12 cellular contexts compared by ENCODE assay signal in genomic region chr3:124272611-124273151, GRCh38.
DNase-seq lines count a peak whose midpoint lies in the region; ATAC-seq and TF ChIP-seq lines count a peak whose summit lies in the region.
"Had no signal": no experiment of that assay in that cellular context is flagged by ENCODE, and none has a peak within 500 bp of the region (broad histone marks: within the 10 kb centered on the region; RNA-seq: fewer than 3 reads in every experiment).

No MANE protein-coding gene starts in this region.

- no peak for TF ChIP-seq CTCF in gastroesophageal sphincter (IDR thresholded peaks at IDR 0.05)
- TF ChIP-seq CTCF in foreskin keratinocyte (conservative IDR thresholded peaks at IDR 0.05) = no peak

- H3K9me3 ChIP-seq in SJCRH30 (replicated peaks) = no peaks in the 10 kb centered on the region
- H3K9me3 ChIP-seq in gastroesophageal sphincter = no peaks in the 10 kb centered on the region
- H3K9me3 ChIP-seq: prostate gland had no signal

- DNase-seq in AG20443 (ENCODE audit: low spot score) (peak; percentile 26), SJCRH30 (no peak), mesenteric fat pad (ENCODE audit: low spot score) (no peak), NCI-H1436 (lab: John Stamatoyannopoulos, UW) (no peak), foreskin keratinocyte (no peak)
- DNase-seq: activated CD4-positive, alpha-beta T cell treated with anti-CD3 and anti-CD28 coated beads for 48 hours; MV-4-11; NCI-H510A treated with DMSO at 0.1 percent for 48 hours had no signal

- WGBS in gastroesophageal sphincter (ENCODE audit: low coverage in 1 of 2), 2 donors = 20 to 35% methylated on average over 3 to 6 of the region's 6 CpGs

- ATAC-seq in gastroesophageal sphincter (peak; percentile 55), HG02678 (IDR thresholded peaks at IDR 0.05; ENCODE audit: unreplicated experiment) (no peak), foreskin keratinocyte (no peak)

- H3K36me3 ChIP-seq in SJCRH30 = no peaks in the 10 kb centered on the region
- H3K36me3 ChIP-seq in gastroesophageal sphincter = no peaks in the 10 kb centered on the region
- H3K36me3 ChIP-seq in rectal smooth muscle tissue (ENCODE audit: control insufficient read depth, insufficient read depth, low read length) = no peaks in the 10 kb centered on the region
- H3K36me3 ChIP-seq: prostate gland had no signal

- no peak for TF ChIP-seq EP300 in gastroesophageal sphincter (IDR thresholded peaks at IDR 0.05)

- no peaks in the 10 kb centered on the region for H3K27me3 ChIP-seq in SJCRH30
- H3K27me3 ChIP-seq in gastroesophageal sphincter = no peaks in the 10 kb centered on the region
- no peaks in the 10 kb centered on the region for H3K27me3 ChIP-seq in rectal smooth muscle tissue (ENCODE audit: control insufficient read depth, insufficient read depth, low read length)
- peaks cover 3% of the 10 kb centered on the region for H3K27me3 ChIP-seq in foreskin keratinocyte

- no peak overlapping the region for H3K9ac ChIP-seq in rectal smooth muscle tissue (ENCODE audit: low read length)

- no peak overlapping the region for H3K4me3 ChIP-seq in SJCRH30
- H3K4me3 ChIP-seq in gastroesophageal sphincter = no peak overlapping the region
- H3K4me3 ChIP-seq in rectal smooth muscle tissue (ENCODE audit: low read length) = no peak overlapping the region
- H3K4me3 ChIP-seq: prostate gland had no signal

- H3K4me1 ChIP-seq in SJCRH30 = peaks cover 21% of the 10 kb centered on the region
- H3K4me1 ChIP-seq in gastroesophageal sphincter = peaks cover 16 to 93% (median 28%) of the 10 kb centered on the region in 3 donors
- H3K4me1 ChIP-seq in rectal smooth muscle tissue (ENCODE audit: control insufficient read depth, insufficient read depth, low read length) = peaks cover 23% of the 10 kb centered on the region
- H3K4me1 ChIP-seq in foreskin keratinocyte = no peaks in the 10 kb centered on the region

- no peak for TF ChIP-seq POLR2A in gastroesophageal sphincter (IDR thresholded peaks at IDR 0.05)

- H3K27ac ChIP-seq in SJCRH30 (peak overlapping the region; percentile 50), gastroesophageal sphincter (peak overlapping the region; percentile 37 to 88 (median 84)), rectal smooth muscle tissue (ENCODE audit: low read depth, low read length) (peak overlapping the region; percentile 44), foreskin keratinocyte (no peak overlapping the region)
- H3K27ac ChIP-seq: prostate gland had no signal
